ENCODE assay signal across 17 cellular contexts in the genomic region with DNA sequence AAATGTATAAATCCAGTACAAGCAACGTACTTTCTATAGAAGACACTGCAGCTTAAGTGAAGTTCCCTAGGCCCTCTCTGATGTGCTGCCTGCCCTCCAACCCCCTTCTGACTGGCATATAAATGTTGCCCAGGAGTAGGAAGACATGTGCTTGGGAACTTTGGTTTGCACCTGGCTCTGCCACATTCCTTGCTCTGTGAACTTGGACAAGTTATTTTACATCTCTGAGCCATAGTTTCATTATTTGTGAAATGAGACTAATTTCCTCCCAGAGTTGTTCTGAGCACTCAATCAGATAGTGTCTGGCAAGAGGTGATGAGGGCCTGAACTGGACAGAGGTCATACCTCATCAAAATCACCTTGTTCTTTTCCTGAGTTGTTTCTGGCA. TPM values are rescaled to one million over a fixed set of nuclear protein-coding genes. Genes with fewer than 3 reads are reported as not detected.
DNase-seq lines count a peak whose midpoint lies in the region; TF ChIP-seq lines count a peak whose summit lies in the region.
"Had no signal": no experiment of that assay in that cellular context is flagged by ENCODE, and none has a peak within 500 bp of the region (broad histone marks: within the 10 kb centered on the region; RNA-seq: fewer than 3 reads in every experiment).

No MANE protein-coding gene starts in this region.

- H3K36me3 Mint-ChIP-seq in HFFc6 (ENCODE audit: low read depth) (no peaks in the 10 kb centered on the region; the same call in 1 of the 2 replicates), MCF 10A (ENCODE audit: insufficient read depth, unreplicated experiment) (peaks cover 6% of the 10 kb centered on the region)

- H3K27ac Mint-ChIP-seq in HFFc6, result peak overlapping the region; percentile 56
- peak overlapping the region; percentile 9 for H3K27ac Mint-ChIP-seq in MCF 10A (ENCODE audit: low read depth, unreplicated experiment)
- H3K27ac Mint-ChIP-seq: activated CD8-positive, alpha-beta T cell treated with anti-CD3 and anti-CD28 coated beads, Interleukin-2, amount 10 ng/mL, durations not matched to agents 7 days and 5 days; activated naive CD4-positive, alpha-beta T cell treated with anti-CD3 and anti-CD28 coated beads for 36 hours; H9 had no signal

- peak overlapping the region; percentile 44 to 91 for H2BK12ac ChIP-seq in mesenchymal stem cell (ENCODE audit: low read length in 2 of 2)

- H3K9me3 ChIP-seq in mesenchymal stem cell (ENCODE audit: control insufficient read depth, low read length) (no peaks in the 10 kb centered on the region), stomach (no peaks in the 10 kb centered on the region)
- H3K9me3 ChIP-seq: ascending aorta had no signal

- intact Hi-C loops in MCF 10A (cut with micrococcal nuclease) (loop anchor here (5.0 kb wide), 1 partner anchor 52 kb away; no protein-coding TSS in a partner anchor), stomach (cut with DNase I; ENCODE audit: low total_unique reads) (no loop called here)

- peak overlapping the region; percentile 33 for H4K8ac ChIP-seq in mesenchymal stem cell (ENCODE audit: low read length)

- no peak for DNase-seq in HFFc6
- no peak for DNase-seq in MCF 10A (ENCODE audit: unreplicated experiment)
- no peak for DNase-seq in mesenchymal stem cell
- DNase-seq in stomach, result no peak
- DNase-seq in NCI-H2081 treated with DMSO at 0.1 percent for 48 hours (lab: John Stamatoyannopoulos, UW), result no peak
- DNase-seq in ureter (ENCODE audit: low spot score), result no peak
- no peak for DNase-seq in SK-N-DZ (ENCODE audit: low spot score)
- DNase-seq: activated CD8-positive, alpha-beta T cell treated with anti-CD3 and anti-CD28 coated beads, Interleukin-2, amount 10 ng/mL, durations not matched to agents 7 days and 5 days; activated naive CD4-positive, alpha-beta T cell treated with anti-CD3 and anti-CD28 coated beads for 36 hours; activated T-cell treated with anti-CD3 and anti-CD28 coated beads, Interleukin-2, amount 50 U/mL, for 4 hours; DMS79 treated with DMSO at 0.1 percent for 48 hours; H9; NCI-H1105; NCI-H2029 treated with DMSO at 0.1 percent for 48 hours; NCI-H510A; retina had no signal

- peak overlapping the region; percentile 18 for H3K9ac ChIP-seq in mesenchymal stem cell (ENCODE audit: low read length)

- H3K27me3 ChIP-seq in mesenchymal stem cell (ENCODE audit: control insufficient read depth in 1 of 2, insufficient read depth in 1 of 2, low read length in 2 of 2) (no peaks in the 10 kb centered on the region), stomach (no peaks in the 10 kb centered on the region)
- H3K27me3 ChIP-seq: ascending aorta had no signal

- H3K27me3 Mint-ChIP-seq in HFFc6 (ENCODE audit: insufficient read depth) (peaks cover 4% of the 10 kb centered on the region; the same call in 1 of the 2 replicates), MCF 10A (ENCODE audit: insufficient read depth, unreplicated experiment) (no peaks in the 10 kb centered on the region)

- no peak overlapping the region for H2AK5ac ChIP-seq in mesenchymal stem cell (ENCODE audit: low read length, severe bottlenecking)

- no peak overlapping the region for H2BK15ac ChIP-seq in mesenchymal stem cell (ENCODE audit: low read depth, poor library complexity, severe bottlenecking)

- no peak for TF ChIP-seq EP300 in stomach (IDR thresholded peaks at IDR 0.05)

- POLR2A ChIA-PET in MCF 10A (lab: Yijun Ruan, JAX), result interaction anchor here (1.0 kb wide), 1 partner anchor 36 kb away, joined by 3 read pairs; no protein-coding TSS in a partner anchor

- H3K4me3 Mint-ChIP-seq in HFFc6 (no peak overlapping the region), MCF 10A (ENCODE audit: unreplicated experiment) (no peak overlapping the region)
- H3K4me3 Mint-ChIP-seq: activated CD8-positive, alpha-beta T cell treated with anti-CD3 and anti-CD28 coated beads, Interleukin-2, amount 10 ng/mL, durations not matched to agents 7 days and 5 days; activated naive CD4-positive, alpha-beta T cell treated with anti-CD3 and anti-CD28 coated beads for 36 hours; activated T-cell treated with anti-CD3 and anti-CD28 coated beads, Interleukin-2, amount 50 U/mL, for 4 hours; H9 had no signal

- H3K4me1 Mint-ChIP-seq in HFFc6 (ENCODE audit: low read depth) (peaks cover 53% of the 10 kb centered on the region), MCF 10A (ENCODE audit: insufficient read depth, unreplicated experiment) (peaks cover 21% of the 10 kb centered on the region)

- peak overlapping the region; percentile 29 to 72 for H3K4ac ChIP-seq in mesenchymal stem cell (ENCODE audit: low read depth in 1 of 2, low read length in 2 of 2)

- H3K18ac ChIP-seq in mesenchymal stem cell (ENCODE audit: low read depth in 1 of 2, low read length in 2 of 2), result peak overlapping the region in 1 of 2 experiments; percentile 63

- H2BK120ac ChIP-seq in mesenchymal stem cell (ENCODE audit: low read depth, low read length), result no peak overlapping the region

- no peaks in the 10 kb centered on the region for H3K9me3 Mint-ChIP-seq in HFFc6
- H3K9me3 Mint-ChIP-seq in MCF 10A (ENCODE audit: unreplicated experiment), result no peaks in the 10 kb centered on the region
- H3K9me3 Mint-ChIP-seq: activated naive CD4-positive, alpha-beta T cell treated with anti-CD3 and anti-CD28 coated beads for 36 hours; activated T-cell treated with anti-CD3 and anti-CD28 coated beads, Interleukin-2, amount 50 U/mL, for 4 hours; H9 had no signal

- no peak overlapping the region for H3K4me2 ChIP-seq in mesenchymal stem cell (ENCODE audit: low read length, poor library complexity, severe bottlenecking)

- no peak overlapping the region for H2BK5ac ChIP-seq in mesenchymal stem cell (ENCODE audit: low read depth, low read length, poor library complexity, severe bottlenecking)

- H3K4me3 ChIP-seq in mesenchymal stem cell (ENCODE audit: insufficient read depth in 1 of 2, low read depth in 1 of 2, low read length in 2 of 2) (no peak overlapping the region), stomach (no peak overlapping the region)
- H3K4me3 ChIP-seq: ascending aorta had no signal

- H3K14ac ChIP-seq in mesenchymal stem cell (ENCODE audit: low read length in 2 of 2), result no peak overlapping the region

- H3K36me3 ChIP-seq in mesenchymal stem cell (ENCODE audit: control insufficient read depth in 1 of 2, insufficient read depth in 2 of 2, low read depth in 1 of 2, low read length in 2 of 2) (no peaks in the 10 kb centered on the region), stomach (no peaks in the 10 kb centered on the region)
- H3K36me3 ChIP-seq: ascending aorta had no signal

- no peak for TF ChIP-seq POLR2A in stomach (IDR thresholded peaks at IDR 0.05)

- no CpG with 5 or more reads among the region's 1 CpG for WGBS in mesenchymal stem cell
- 79 to 88% (median 84%) methylated on average over 1 of the region's 1 CpG for WGBS in stomach, 5 donors

- H4K91ac ChIP-seq in mesenchymal stem cell (ENCODE audit: low read length), result peak overlapping the region; percentile 48

- H3K79me1 ChIP-seq in mesenchymal stem cell (replicated peaks; ENCODE audit: low read length, poor library complexity, severe bottlenecking), result no peaks in the 10 kb centered on the region

- TF ChIP-seq CTCF in HFFc6 (IDR thresholded peaks at IDR 0.05) (no peak), MCF 10A (IDR thresholded peaks at IDR 0.05; ENCODE audit: unreplicated experiment) (no peak), stomach (IDR thresholded peaks at IDR 0.05) (no peak)

- no peak overlapping the region for H3K23ac ChIP-seq in mesenchymal stem cell (ENCODE audit: low read length in 2 of 2)

- H3K27ac ChIP-seq in mesenchymal stem cell (ENCODE audit: low read length, poor library complexity, severe bottlenecking) (peak overlapping the region; percentile 56), stomach (peak overlapping the region in 3 of 5 donors; percentile 21 to 66 (median 24))
- H3K27ac ChIP-seq: ascending aorta had no signal

- BruUV-seq in MCF 10A (replicated peaks; lab: Mats Ljungman, UMichigan), result no TSS peak

- no peak overlapping the region for H2AFZ ChIP-seq in mesenchymal stem cell (ENCODE audit: low read depth, low read length)

- CTCF ChIA-PET in MCF 10A (lab: Yijun Ruan, JAX), result interaction anchor here (0.6 to 4.1 kb wide), 2 partner anchors 8 to 37 kb away, joined by 3 to 16 read pairs; no protein-coding TSS in a partner anchor

- H3K4me1 ChIP-seq in mesenchymal stem cell (ENCODE audit: control insufficient read depth, insufficient read depth, low read depth, low read length), result peaks cover 10% of the 10 kb centered on the region
- peaks cover 6 to 50% (median 18%) of the 10 kb centered on the region in 4 donors for H3K4me1 ChIP-seq in stomach
- H3K4me1 ChIP-seq: ascending aorta had no signal

RNA-seq across cellular contexts. Expression of a gene that starts 3.5 kb away (rescaled TPM):
- 100 to 1,000 TPM in 2 of 6 experiments, 10 to 100 TPM in 4; 86.5 to 105 (median 99.6) TPM for total RNA-seq in HFFc6 (2021; fragmentation: NEBNext Ultra II Directional; extraction: Animal tissue kit (Norgen Biotek cat#: 25700))
- total RNA-seq in MCF 10A (2022) (117 and 137 TPM in 2 replicates), stomach (100 to 1,000 TPM in 3 of 5 donors, 10 to 100 TPM in 2; 72.0 to 123 (median 107) TPM), ureter (107 TPM)
- polyA plus RNA-seq in mesenchymal stem cell (2013, experiment 1 of 2), result 114 TPM
- polyA plus RNA-seq in mesenchymal stem cell (2013, experiment 2 of 2), result 112 TPM
- 100 to 1,000 TPM in 2 of 3 donors, 10 to 100 TPM in 1; 70.8 to 140 (median 121) TPM for polyA plus RNA-seq in stomach
- polyA plus RNA-seq in SK-N-DZ (2014; cell fraction: cytosol; rRNA removed), result 97.6 and 136 TPM in 2 replicates
- polyA plus RNA-seq in SK-N-DZ (2014; cell fraction: nucleus; rRNA removed), result 53.3 and 63.6 TPM in 2 replicates

RNA-seq across cellular contexts. Expression of a gene that starts 38.1 kb away (rescaled TPM):
- total RNA-seq in HFFc6 (2021; fragmentation: NEBNext Ultra II Directional; extraction: Animal tissue kit (Norgen Biotek cat#: 25700)), result 1 to 10 TPM; 5.0 to 6.2 (median 5.6) TPM
- 5.1 and 8.2 TPM in 2 replicates for total RNA-seq in MCF 10A (2022)
- 1.7 TPM for polyA plus RNA-seq in mesenchymal stem cell (2013, experiment 1 of 2)
- polyA plus RNA-seq in mesenchymal stem cell (2013, experiment 2 of 2), result 1.6 TPM
- 1 to 10 TPM in 3 of 5 donors, under 1 TPM in 2; 0.29 to 8.4 (median 1.8) TPM for total RNA-seq in stomach
- 1 to 10 TPM in 1 of 3 donors, under 1 TPM in 2; 0.50 to 1.1 (median 0.61) TPM for polyA plus RNA-seq in stomach
- 5.8 TPM for total RNA-seq in ureter
- polyA plus RNA-seq in SK-N-DZ (2014; cell fraction: cytosol; rRNA removed), result 2.4 and 5.0 TPM in 2 replicates
- 2.3 and 4.0 TPM in 2 replicates for polyA plus RNA-seq in SK-N-DZ (2014; cell fraction: nucleus; rRNA removed)
